1 cellular context compared by ENCODE assay signal in the genomic region with DNA sequence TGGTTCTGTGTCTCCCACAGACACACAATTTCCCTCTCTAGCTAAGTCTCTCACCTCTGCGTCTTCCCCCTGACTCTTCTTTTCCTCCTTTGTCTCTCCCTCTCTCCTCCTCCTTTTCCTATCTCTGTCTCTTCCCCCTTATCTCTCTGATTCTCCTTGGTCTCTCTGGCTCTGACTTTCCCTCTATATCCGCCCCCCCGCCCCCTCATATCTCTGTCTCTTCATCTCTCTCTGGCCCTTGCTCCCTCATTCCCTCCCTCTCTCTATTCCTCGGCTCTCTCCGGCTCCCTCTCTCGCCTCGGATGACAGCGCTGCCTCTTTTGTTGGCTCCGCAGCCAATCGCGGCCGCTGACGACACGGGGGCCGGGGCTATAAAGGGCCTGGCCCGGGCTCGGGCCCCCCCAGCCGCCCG.
TF ChIP-seq lines count a peak whose summit lies in the region.

A gene (plus strand): TSS at position 404 of the 412 bp plus-strand sequence. CDS start 195 bp downstream, outside the sequence.

TF ChIP-seq in HepG2, 621 proteins besides CTCF, POLR2A, EP300 and RAD21 (continued from another document):
- TF ChIP-seq, protein P1, sequence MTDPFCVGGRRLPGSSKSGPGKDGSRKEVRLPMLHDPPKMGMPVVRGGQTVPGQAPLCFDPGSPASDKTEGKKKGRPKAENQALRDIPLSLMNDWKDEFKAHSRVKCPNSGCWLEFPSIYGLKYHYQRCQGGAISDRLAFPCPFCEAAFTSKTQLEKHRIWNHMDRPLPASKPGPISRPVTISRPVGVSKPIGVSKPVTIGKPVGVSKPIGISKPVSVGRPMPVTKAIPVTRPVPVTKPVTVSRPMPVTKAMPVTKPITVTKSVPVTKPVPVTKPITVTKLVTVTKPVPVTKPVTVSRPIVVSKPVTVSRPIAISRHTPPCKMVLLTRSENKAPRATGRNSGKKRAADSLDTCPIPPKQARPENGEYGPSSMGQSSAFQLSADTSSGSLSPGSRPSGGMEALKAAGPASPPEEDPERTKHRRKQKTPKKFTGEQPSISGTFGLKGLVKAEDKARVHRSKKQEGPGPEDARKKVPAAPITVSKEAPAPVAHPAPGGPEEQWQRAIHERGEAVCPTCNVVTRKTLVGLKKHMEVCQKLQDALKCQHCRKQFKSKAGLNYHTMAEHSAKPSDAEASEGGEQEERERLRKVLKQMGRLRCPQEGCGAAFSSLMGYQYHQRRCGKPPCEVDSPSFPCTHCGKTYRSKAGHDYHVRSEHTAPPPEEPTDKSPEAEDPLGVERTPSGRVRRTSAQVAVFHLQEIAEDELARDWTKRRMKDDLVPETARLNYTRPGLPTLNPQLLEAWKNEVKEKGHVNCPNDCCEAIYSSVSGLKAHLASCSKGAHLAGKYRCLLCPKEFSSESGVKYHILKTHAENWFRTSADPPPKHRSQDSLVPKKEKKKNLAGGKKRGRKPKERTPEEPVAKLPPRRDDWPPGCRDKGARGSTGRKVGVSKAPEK (CRISPR knock-in tag; IDR thresholded peaks at IDR 0.05; ENCODE audit: borderline replicate concordance) = peak; percentile 61; the same call in 1 of the 2 replicates
- TF ChIP-seq ZNF530 (CRISPR knock-in tag; IDR thresholded peaks at IDR 0.05; ENCODE audit: low read depth) (no peak), SIN3A (IDR thresholded peaks at IDR 0.05; ENCODE audit: borderline replicate concordance, low read depth, low read length) (peak; percentile 45; the same call in 1 of the 2 replicates), SOX6 (IDR thresholded peaks at IDR 0.05) (0 out of 2 replicates have a peak, but pooled peaks have one; percentile 26), SOX6 (CRISPR knock-in tag; IDR thresholded peaks at IDR 0.05) (no peak), SAP130 (CRISPR knock-in tag; IDR thresholded peaks at IDR 0.05; ENCODE audit: low read depth) (peak; percentile 24; the same call in 1 of the 2 replicates)
